Comparison of ENCODE assay signal across 12 cellular contexts in the genomic region with DNA sequence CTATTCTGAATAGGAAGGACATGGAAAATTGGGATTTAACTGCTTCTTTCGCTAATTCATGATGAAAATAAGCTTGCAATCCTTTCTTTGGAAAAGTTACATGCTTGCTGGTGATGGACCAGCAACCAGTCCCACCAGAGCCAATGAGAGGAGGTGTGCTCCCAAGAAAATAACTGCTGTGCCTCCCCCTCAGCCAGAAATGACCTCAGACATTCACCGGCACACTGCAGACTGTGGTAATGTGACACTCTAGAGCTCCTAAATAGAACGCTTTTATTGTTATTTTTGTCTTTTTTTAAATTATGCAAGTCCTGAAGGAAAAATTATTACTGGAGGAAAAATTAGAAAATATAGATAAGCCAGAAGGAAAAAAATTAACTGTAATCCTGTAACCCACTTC. TPM values are rescaled to one million over a fixed set of nuclear protein-coding genes. Genes with fewer than 3 reads are reported as not detected.
DNase-seq lines count a peak whose midpoint lies in the region; ATAC-seq, FAIRE-seq and TF ChIP-seq lines count a peak whose summit lies in the region.
"Had no signal": no experiment of that assay in that cellular context is flagged by ENCODE, and none has a peak within 500 bp of the region (broad histone marks: within the 10 kb centered on the region; RNA-seq: fewer than 3 reads in every experiment).

No MANE protein-coding gene starts in this region.

- DNase-seq in heart right ventricle (no peak), left ventricle myocardium superior (no peak), GM12878 (ENCODE audit: low read depth, low spot score) (no peak), kidney glomerular epithelial cell (lab: John Stamatoyannopoulos, UW) (peak; percentile 9), type B pancreatic cell (ENCODE audit: extremely low spot score, unreplicated experiment) (no peak), DMS53 (lab: John Stamatoyannopoulos, UW) (no peak), NCI-H187 (lab: John Stamatoyannopoulos, UW) (no peak), progenitor cell of endocrine pancreas (ENCODE audit: low spot score, unreplicated experiment) (no peak)
- DNase-seq: activated gamma-delta T cell, NCI-H446, T1000 had no signal

- intact Hi-C loops in heart right ventricle (cut with DNase I) = loop anchor here in 3 of 10 donors (5.0 to 10.0 kb wide), 3 partner anchors 47 to 176 kb away; a partner anchor contains a TSS
- intact Hi-C loops in left ventricle myocardium superior (cut with micrococcal nuclease) = loop anchor here (10.0 kb wide), 1 partner anchor 56 kb away; a partner anchor contains a TSS
- intact Hi-C loops in GM12878 (cut with micrococcal nuclease; ENCODE audit: unreplicated experiment) = no loop called here

- H3K27me3 Mint-ChIP-seq in type B pancreatic cell = peaks cover 9% of the 10 kb centered on the region
- H3K27me3 Mint-ChIP-seq in progenitor cell of endocrine pancreas = no peaks in the 10 kb centered on the region
- H3K27me3 Mint-ChIP-seq: memory B cell had no signal

- POLR2A ChIA-PET in GM12878 (lab: Charles Lee) = no interaction called here

- ATAC-seq in heart right ventricle = peak in 1 of 8 donors; percentile 21
- ATAC-seq in left ventricle myocardium superior = no peak
- ATAC-seq in GM12878 = no peak

- H3K36me3 ChIP-seq in heart right ventricle (peaks cover 0 to 6% (median 0%) of the 10 kb centered on the region in 9 donors), GM12878 (ENCODE audit: control insufficient read depth in 2 of 2, insufficient read depth in 2 of 2, low read length in 1 of 2) (no peaks in the 10 kb centered on the region; a peak in 2 of 4 replicates)

- no peak overlapping the region for H3K27ac Mint-ChIP-seq in type B pancreatic cell
- no peak overlapping the region for H3K27ac Mint-ChIP-seq in progenitor cell of endocrine pancreas
- H3K27ac Mint-ChIP-seq: memory B cell had no signal

- TF ChIP-seq EP300 in GM12878 (IDR thresholded peaks at IDR 0.05; ENCODE audit: borderline replicate concordance in 1 of 2, control insufficient read depth in 1 of 2, low read depth in 2 of 2, low read length in 2 of 2) = no peak

- RAD21 ChIA-PET in GM12878 (lab: Charles Lee; ENCODE audit: unreplicated experiment) = interaction anchor here (0.8 kb wide), 1 partner anchor 148 kb away, joined by 3 read pairs; no protein-coding TSS in a partner anchor

- H3K4me1 ChIP-seq in heart right ventricle = peaks cover 0 to 84% (median 59%) of the 10 kb centered on the region in 9 donors
- peaks cover 28% of the 10 kb centered on the region for H3K4me1 ChIP-seq in GM12878 (ENCODE audit: control insufficient read depth, insufficient read depth, low read length)

- no peak overlapping the region for H3K9ac ChIP-seq in GM12878 (ENCODE audit: control insufficient read depth, insufficient read depth, low read length)

- 0 out of 2 replicates have a peak, but pooled peaks cover 3% of the 10 kb centered on the region for H4K20me1 ChIP-seq in GM12878 (ENCODE audit: control insufficient read depth, insufficient read depth)

- no peaks in the 10 kb centered on the region for H3K9me3 Mint-ChIP-seq in type B pancreatic cell
- no peaks in the 10 kb centered on the region for H3K9me3 Mint-ChIP-seq in progenitor cell of endocrine pancreas (ENCODE audit: low read depth)
- H3K9me3 Mint-ChIP-seq: memory B cell had no signal

- H3K4me2 ChIP-seq in GM12878 (ENCODE audit: control insufficient read depth, insufficient read depth) = peak overlapping the region; percentile 63; the same call in 1 of the 2 replicates

- H3K79me2 ChIP-seq in GM12878 (ENCODE audit: control insufficient read depth, insufficient read depth, low read length) = peaks cover 29% of the 10 kb centered on the region

- H3K4me1 Mint-ChIP-seq in type B pancreatic cell (ENCODE audit: unreplicated experiment) (peaks cover 34% of the 10 kb centered on the region), progenitor cell of endocrine pancreas (ENCODE audit: low read depth) (peaks cover 31% of the 10 kb centered on the region)

- no TSS peak for BruUV-seq in GM12878 (replicated peaks; lab: Mats Ljungman, UMichigan)

- no peak overlapping the region for H2AFZ ChIP-seq in GM12878 (ENCODE audit: control insufficient read depth, low read depth, low read length)

- CTCF ChIA-PET in GM12878 (lab: Yijun Ruan, JAX) = interaction anchor here (0.6 to 3.3 kb wide), 4 partner anchors 16 to 198 kb away, joined by 3 to 18 read pairs (median 3); no protein-coding TSS in a partner anchor

- no peak for TF ChIP-seq CTCF in heart right ventricle (IDR thresholded peaks at IDR 0.05)
- no peak for TF ChIP-seq CTCF in GM12878 (IDR thresholded peaks at IDR 0.05 in 2 of 3, conservative IDR thresholded peaks at IDR 0.05 in 1 of 3; ENCODE audit: control insufficient read depth in 2 of 3, extremely low read depth in 1 of 3, insufficient read depth in 1 of 3, low read depth in 3 of 3, low read length in 3 of 3)
- no peak for TF ChIP-seq CTCF in type B pancreatic cell (conservative IDR thresholded peaks at IDR 0.05)
- no peak for TF ChIP-seq CTCF in progenitor cell of endocrine pancreas (IDR thresholded peaks at IDR 0.05; ENCODE audit: unreplicated experiment)

- H3K27me3 ChIP-seq in heart right ventricle = no peaks in the 10 kb centered on the region
- no peaks in the 10 kb centered on the region for H3K27me3 ChIP-seq in GM12878 (replicated peaks in 1 of 2; ENCODE audit: control insufficient read depth in 2 of 2, insufficient read depth in 2 of 2, low read length in 1 of 2)

- H3K4me3 Mint-ChIP-seq in type B pancreatic cell (peak overlapping the region; percentile 91), progenitor cell of endocrine pancreas (ENCODE audit: low read depth) (no peak overlapping the region)
- H3K4me3 Mint-ChIP-seq: memory B cell had no signal

- H3K27ac ChIP-seq in heart right ventricle (peak overlapping the region; percentile 92 to 98 (median 96)), GM12878 (ENCODE audit: control insufficient read depth, insufficient read depth) (no peak overlapping the region)

- TF ChIP-seq POLR2A in GM12878 (IDR thresholded peaks at IDR 0.05; ENCODE audit: low read depth, low read length) = no peak

- TF ChIP-seq RAD21 in GM12878 (IDR thresholded peaks at IDR 0.05; ENCODE audit: insufficient read depth, low read depth, low read length) = no peak

- H3K9me3 ChIP-seq in heart right ventricle = no peaks in the 10 kb centered on the region
- H3K9me3 ChIP-seq in GM12878 (replicated peaks; ENCODE audit: control insufficient read depth, insufficient read depth, low read length) = no peaks in the 10 kb centered on the region

- SMC1A ChIA-PET in GM12878 (lab: Charles Lee; ENCODE audit: uncharacterized antibody, unreplicated experiment) = interaction anchor here (0.9 to 1.5 kb wide), 3 partner anchors 11 to 91 kb away, joined by 3 to 4 read pairs (median 3); no protein-coding TSS in a partner anchor

- no peak for FAIRE-seq in GM12878 (lab: Jason Lieb, UNC)

- H3K36me3 Mint-ChIP-seq in type B pancreatic cell (no peaks in the 10 kb centered on the region), progenitor cell of endocrine pancreas (ENCODE audit: insufficient read depth) (no peaks in the 10 kb centered on the region)
- H3K36me3 Mint-ChIP-seq: memory B cell had no signal

- WGBS in heart right ventricle, 2 donors = 43 to 59% methylated on average over 3 of the region's 3 CpGs
- WGBS in GM12878 (ENCODE audit: insufficient coverage, insufficient replicate concordance, low lambda C conversion rate, missing lambda C conversion rate) = 100% methylated on average over 3 of the region's 3 CpGs

- in situ Hi-C loops in GM12878 (cut with MboI) = loop anchor here (25.0 kb wide), 1 partner anchor 1888 kb away; a partner anchor contains a TSS

- H3K4me3 ChIP-seq in heart right ventricle = peak overlapping the region in 9 of 10 donors; percentile 76 to 96 (median 92)
- H3K4me3 ChIP-seq in GM12878 = peak overlapping the region; percentile 91; the same call in 1 of the 2 replicates

RNA-seq across cellular contexts. Expression of a gene that starts 2.6 kb away (rescaled TPM):
- total RNA-seq in heart right ventricle (100 to 1,000 TPM; 203 to 462 (median 276) TPM), left ventricle myocardium superior (205 TPM), GM12878 (2014; rRNA removed) (24.6 and 27.4 TPM in 2 replicates), GM12878 (2014; rRNA removed; fragmentation: Illumina TruSeq; extraction: Trizol) (14.2 and 16.1 TPM in 2 replicates), GM12878 (2021) (31.0 and 33.5 TPM in 2 replicates), type B pancreatic cell (ENCODE audit: low replicate concordance) (39.3 and 52.2 TPM in 2 replicates), progenitor cell of endocrine pancreas (54.4 and 54.9 TPM in 2 replicates)
- polyA plus RNA-seq in heart right ventricle (100 to 1,000 TPM in 1 of 2 donors, 10 to 100 TPM in 1; 83.1 to 250 TPM), GM12878 (2011; rRNA removed) (6.1 and 11.9 TPM in 2 replicates), GM12878 (2014; fragmentation: Illumina TruSeq; extraction: Trizol) (8.0 and 17.4 TPM in 2 replicates), GM12878 (2014; fragmentation: Nextera tagmentation; extraction: Ambion mirVana) (1 to 10 TPM in 1 of 2 experiments, under 1 TPM in 1; 0.34 to 1.3 TPM), GM12878 (2014; rRNA removed) (26.2 and 31.8 TPM in 2 replicates), GM12878 (2016; fragmentation: Nextera tagmentation; extraction: Ambion mirVana) (10 to 100 TPM; 26.2 to 27.6 TPM)
- total RNA-seq in GM12878 (2013; cell fraction: nucleolus; rRNA removed) = 20.7 and 24.5 TPM in 2 replicates
- polyA plus RNA-seq in GM12878 (2011; ENCODE audit: low read depth) = 7.2 TPM
- 13.5 and 17.8 TPM in 2 replicates for polyA plus RNA-seq in GM12878 (2011; cell fraction: cytosol; rRNA removed)
- polyA plus RNA-seq in GM12878 (2011; cell fraction: nucleus; rRNA removed) = 43.6 and 56.0 TPM in 2 replicates
- polyA plus RNA-seq in GM12878 (2012) = 16.2 and 16.9 TPM in 2 replicates
- 12.4 and 20.2 TPM in 2 replicates for polyA minus RNA-seq in GM12878 (2011; rRNA and poly(A)+ RNA removed)
- polyA minus RNA-seq in GM12878 (2011; cell fraction: cytosol; rRNA and poly(A)+ RNA removed) = 8.2 and 9.7 TPM in 2 replicates
- polyA minus RNA-seq in GM12878 (2011; cell fraction: nucleus; rRNA and poly(A)+ RNA removed) = 9.7 and 15.8 TPM in 2 replicates

RNA-seq across cellular contexts. Expression of a gene that starts 55.0 kb away (rescaled TPM):
- total RNA-seq in heart right ventricle (100 to 1,000 TPM in 3 of 10 donors, 10 to 100 TPM in 7; 54.6 to 141 (median 78.0) TPM), left ventricle myocardium superior (130 TPM), GM12878 (2014; rRNA removed) (36.8 and 38.0 TPM in 2 replicates), GM12878 (2014; rRNA removed; fragmentation: Illumina TruSeq; extraction: Trizol) (20.9 and 22.9 TPM in 2 replicates), GM12878 (2021) (40.1 and 45.4 TPM in 2 replicates), type B pancreatic cell (ENCODE audit: low replicate concordance) (64.1 and 78.3 TPM in 2 replicates), progenitor cell of endocrine pancreas (85.1 and 89.2 TPM in 2 replicates)
- polyA plus RNA-seq in heart right ventricle (100 to 1,000 TPM; 161 to 167 TPM), GM12878 (2011; rRNA removed) (24.7 and 35.3 TPM in 2 replicates), GM12878 (2014; fragmentation: Illumina TruSeq; extraction: Trizol) (11.7 and 19.2 TPM in 2 replicates), GM12878 (2014; fragmentation: Nextera tagmentation; extraction: Ambion mirVana) (1 to 10 TPM in 1 of 2 experiments, under 1 TPM in 1; 0.53 to 2.5 TPM), GM12878 (2014; rRNA removed) (36.8 and 42.1 TPM in 2 replicates), GM12878 (2016; fragmentation: Nextera tagmentation; extraction: Ambion mirVana) (10 to 100 TPM; 29.6 to 32.7 TPM)
- 54.2 and 56.0 TPM in 2 replicates for total RNA-seq in GM12878 (2013; cell fraction: nucleolus; rRNA removed)
- 19.3 TPM for polyA plus RNA-seq in GM12878 (2011; ENCODE audit: low read depth)
- 43.7 and 53.1 TPM in 2 replicates for polyA plus RNA-seq in GM12878 (2011; cell fraction: cytosol; rRNA removed)
- polyA plus RNA-seq in GM12878 (2011; cell fraction: nucleus; rRNA removed) = 205 and 210 TPM in 2 replicates
- polyA plus RNA-seq in GM12878 (2012) = 33.6 and 34.7 TPM in 2 replicates
- 27.4 and 36.6 TPM in 2 replicates for polyA minus RNA-seq in GM12878 (2011; rRNA and poly(A)+ RNA removed)
- 11.8 and 14.1 TPM in 2 replicates for polyA minus RNA-seq in GM12878 (2011; cell fraction: cytosol; rRNA and poly(A)+ RNA removed)
- polyA minus RNA-seq in GM12878 (2011; cell fraction: nucleus; rRNA and poly(A)+ RNA removed) = 22.6 and 34.5 TPM in 2 replicates
